19 cellular contexts compared by ENCODE assay signal in genomic region chr14:68217891-68218290, GRCh38.
"Had no signal": no experiment of that assay in that cellular context is flagged by ENCODE, and none has a peak within 500 bp of the region (broad histone marks: within the 10 kb centered on the region; RNA-seq: fewer than 3 reads in every experiment).

No MANE protein-coding gene starts in this region.

- H3K27me3 ChIP-seq: dorsolateral prefrontal cortex, right atrium auricular region, testis, upper lobe of left lung had no signal

- DNase-seq: activated CD4-positive, alpha-beta T cell treated with anti-CD3 and anti-CD28 coated beads, Interleukin-2, amount 10 ng/mL, durations not matched to agents 24 days and 14 days; activated CD4-positive, CD25-positive, alpha-beta regulatory T cell; activated CD8-positive, alpha-beta T cell treated with anti-CD3 and anti-CD28 coated beads, Interleukin-2, amount 10 ng/mL, durations not matched to agents 7 days and 5 days; activated naive CD4-positive, alpha-beta T cell treated with anti-CD3 and anti-CD28 coated beads for 36 hours; activated T-cell treated with anti-CD3 and anti-CD28 coated beads, Interleukin-2, amount 50 U/mL, for 24 hours; caudate nucleus; dorsolateral prefrontal cortex; foreskin melanocyte; kidney; occipital lobe; stimulated activated CD4-positive, alpha-beta T cell treated with anti-CD3 and anti-CD28 coated beads, Interleukin-2, amount 100 ng/mL, for 48 hours; stimulated activated naive CD8-positive, alpha-beta T cell treated with anti-CD3 and anti-CD28 coated beads, Interleukin-15, amount 100 ng/mL, for 72 hours; T-helper 17 cell; testis; upper lobe of left lung had no signal

- H3K27ac ChIP-seq: dorsolateral prefrontal cortex, right atrium auricular region, testis, upper lobe of left lung had no signal

- H3K9me3 ChIP-seq: right atrium auricular region, testis, upper lobe of left lung had no signal

- H3K36me3 ChIP-seq: right atrium auricular region, upper lobe of left lung had no signal

- H3K4me3 ChIP-seq: dorsolateral prefrontal cortex, lung, right atrium auricular region, testis, upper lobe of left lung had no signal

- FAIRE-seq: colon, kidney had no signal

- ATAC-seq: activated CD8-positive, alpha-beta T cell treated with anti-CD3 and anti-CD28 coated beads, Interleukin-2, amount 10 ng/mL, durations not matched to agents 7 days and 5 days; left lobe of liver; stimulated activated naive CD8-positive, alpha-beta T cell treated with anti-CD3 and anti-CD28 coated beads, Interleukin-15, amount 100 ng/mL, for 72 hours; T-helper 17 cell had no signal
